7 cellular contexts compared by ENCODE assay signal in genomic region chr17:7263071-7263800, GRCh38. TPM values are rescaled to one million over a fixed set of nuclear protein-coding genes. Genes with fewer than 3 reads are reported as not detected.
DNase-seq lines count a peak whose midpoint lies in the region; ATAC-seq and TF ChIP-seq lines count a peak whose summit lies in the region.

No MANE protein-coding gene starts in this region.

- H4K20me1 ChIP-seq in GM23338 (replicated peaks; ENCODE audit: insufficient read depth): peaks cover 15% of the 10 kb centered on the region; the same call in 1 of the 2 replicates

- peak overlapping the region; percentile 99 for H3K27ac ChIP-seq in GM23338 (ENCODE audit: low read depth)

- H3K4me2 ChIP-seq in GM23338: peak overlapping the region; percentile 100

- H3K9me2 ChIP-seq in GM23338 (ENCODE audit: insufficient read depth): no peaks in the 10 kb centered on the region

- peaks cover 9% of the 10 kb centered on the region for H3K36me3 ChIP-seq in GM23338 (ENCODE audit: insufficient read depth)

- peaks cover 13% of the 10 kb centered on the region for H3K4me1 ChIP-seq in GM23338 (ENCODE audit: insufficient read depth)

- peaks cover 27% of the 10 kb centered on the region for H3K27me3 Mint-ChIP-seq in GM23338 (ENCODE audit: insufficient read depth, low read depth, poor library complexity)

- H2AFZ ChIP-seq in GM23338: peak overlapping the region; percentile 100

- ATAC-seq in GM23338 (peak; percentile 56), omental fat pad (ENCODE audit: low FRiP score) (peak; percentile 17), GM18511 (IDR thresholded peaks at IDR 0.05; ENCODE audit: unreplicated experiment) (no peak), HG03175 (IDR thresholded peaks at IDR 0.05; ENCODE audit: unreplicated experiment) (no peak)

- DNase-seq in GM23338 (ENCODE audit: low spot score) (peak; percentile 97), NCI-H748 treated with DMSO at 0.1 percent for 48 hours (lab: John Stamatoyannopoulos, UW) (peak; percentile 32), epithelial cell of esophagus (ENCODE audit: low read depth) (peak; percentile 70), omental fat pad (ENCODE audit: low spot score) (no peak)
- DNase-seq in effector CD4-positive, alpha-beta T cell: no peak

- peaks cover 35% of the 10 kb centered on the region for H3K4me1 Mint-ChIP-seq in GM23338

- H3F3A ChIP-seq in GM23338 (replicated peaks; ENCODE audit: low read depth): peaks cover 22% of the 10 kb centered on the region

- H3K4me3 Mint-ChIP-seq in GM23338: peak overlapping the region; percentile 91

- peaks cover 27% of the 10 kb centered on the region for H3K79me2 ChIP-seq in GM23338 (replicated peaks; ENCODE audit: insufficient read depth)

- peak overlapping the region; percentile 99 for H3K4me3 ChIP-seq in GM23338
- peak overlapping the region; percentile 55 for H3K4me3 ChIP-seq in epithelial cell of esophagus (ENCODE audit: low read length)

- peak overlapping the region; percentile 97 for H3K27ac Mint-ChIP-seq in GM23338

- H3K27me3 ChIP-seq in GM23338 (ENCODE audit: insufficient read depth): no peaks in the 10 kb centered on the region

- TF ChIP-seq CTCF in GM23338 (conservative IDR thresholded peaks at IDR 0.05; ENCODE audit: low read depth in 2 of 2) (no peak), epithelial cell of esophagus (IDR thresholded peaks at IDR 0.05; ENCODE audit: insufficient read depth, low read depth, low read length, missing control alignments) (no peak), omental fat pad (IDR thresholded peaks at IDR 0.05) (no peak)

- no peaks in the 10 kb centered on the region; the same call in 2 of the 3 replicates for H3K9me3 Mint-ChIP-seq in GM23338

- peaks cover 24% of the 10 kb centered on the region for H3K36me3 Mint-ChIP-seq in GM23338 (ENCODE audit: low read depth)

TF ChIP-seq in GM23338, 12 proteins besides CTCF, POLR2A, EP300 and RAD21:
- TF ChIP-seq EZH2 (IDR thresholded peaks at IDR 0.05; ENCODE audit: low read depth, unreplicated experiment): no peak
- TF ChIP-seq NANOG (IDR thresholded peaks at IDR 0.05; ENCODE audit: borderline replicate concordance): no peak
- TF ChIP-seq ZNF114 (CRISPR knock-in tag; IDR thresholded peaks at IDR 0.05): no peak
- peak; percentile 67 for TF ChIP-seq POLR2AphosphoS5 (IDR thresholded peaks at IDR 0.05; ENCODE audit: low read depth)
- TF ChIP-seq ETS1 (IDR thresholded peaks at IDR 0.05): no peak

RNA-seq across cellular contexts. Expression of gene CLDN7, which starts 1.0 kb away (rescaled TPM):
- total RNA-seq in GM23338 (2014; rRNA removed; shearing (Covaris generic)): 111 and 117 TPM in 2 replicates
- 46.1 and 50.7 TPM in 2 replicates for polyA plus RNA-seq in GM23338 (2016; fragmentation: Nextera tagmentation; extraction: Ambion mirVana)
- 1 to 10 TPM; 3.0 to 9.0 (median 7.4) TPM for total RNA-seq in omental fat pad

RNA-seq across cellular contexts. Expression of gene ELP5, which starts 11.2 kb away (rescaled TPM):
- 23.2 and 41.4 TPM in 2 replicates for total RNA-seq in GM23338 (2014; rRNA removed; shearing (Covaris generic))
- 38.3 and 40.9 TPM in 2 replicates for polyA plus RNA-seq in GM23338 (2016; fragmentation: Nextera tagmentation; extraction: Ambion mirVana)
- total RNA-seq in omental fat pad: 10 to 100 TPM; 25.9 to 34.5 (median 30.1) TPM

RNA-seq across cellular contexts. Expression of gene CTDNEP1, which starts 11.7 kb away (rescaled TPM):
- 93.4 and 109 TPM in 2 replicates for total RNA-seq in GM23338 (2014; rRNA removed; shearing (Covaris generic))
- 48.1 and 55.2 TPM in 2 replicates for polyA plus RNA-seq in GM23338 (2016; fragmentation: Nextera tagmentation; extraction: Ambion mirVana)
- 10 to 100 TPM; 47.9 to 66.2 (median 61.8) TPM for total RNA-seq in omental fat pad

RNA-seq across cellular contexts. Expression of gene SLC2A4, which starts 18.3 kb away (rescaled TPM):
- total RNA-seq in GM23338 (2014; rRNA removed; shearing (Covaris generic)): 10.2 and 13.6 TPM in 2 replicates
- polyA plus RNA-seq in GM23338 (2016; fragmentation: Nextera tagmentation; extraction: Ambion mirVana): 6.3 and 6.9 TPM in 2 replicates
- 10 to 100 TPM in 3 of 4 donors, 1 to 10 TPM in 1; 8.9 to 29.2 (median 12.1) TPM for total RNA-seq in omental fat pad

RNA-seq across cellular contexts. Expression of gene GABARAP, which starts 21.0 kb away (rescaled TPM):
- 88.8 and 128 TPM in 2 replicates for total RNA-seq in GM23338 (2014; rRNA removed; shearing (Covaris generic))
- polyA plus RNA-seq in GM23338 (2016; fragmentation: Nextera tagmentation; extraction: Ambion mirVana): 497 and 520 TPM in 2 replicates
- 100 to 1,000 TPM; 316 to 526 (median 376) TPM for total RNA-seq in omental fat pad

Comparison
In these comparisons a context has a peak if more than half of its experiments do, and no peak if none do; other contexts are left out.
1. ATAC-seq: peak in GM23338 (single experiment) and omental fat pad (single experiment); none in GM18511 (single experiment) and HG03175 (single experiment).
2. DNase-seq: peak in GM23338 (single experiment), NCI-H748 treated with DMSO at 0.1 percent for 48 hours (single experiment) and epithelial cell of esophagus (single experiment); none in omental fat pad (single experiment) and effector CD4-positive, alpha-beta T cell (single experiment).
3. RNA of gene CLDN7, which starts 1.0 kb away (total RNA-seq): 111 to 117 TPM in GM23338; 3.0 to 9.0 TPM in omental fat pad; every median in the first group is over 10 times any median in the second.